Comparison of ENCODE assay signal across 16 cellular contexts in genomic region chr16:57394444-57394843, GRCh38. TPM values are rescaled to one million over a fixed set of nuclear protein-coding genes. Genes with fewer than 3 reads are reported as not detected.
DNase-seq lines count a peak whose midpoint lies in the region; ATAC-seq and TF ChIP-seq lines count a peak whose summit lies in the region.
"Had no signal": no experiment of that assay in that cellular context is flagged by ENCODE, and none has a peak within 500 bp of the region (broad histone marks: within the 10 kb centered on the region; RNA-seq: fewer than 3 reads in every experiment).

No MANE protein-coding gene starts in this region.

- H3K9me3 Mint-ChIP-seq in activated CD4-positive, alpha-beta T cell treated with anti-CD3 and anti-CD28 coated beads for 36 hours (ENCODE audit: low read depth): no peaks in the 10 kb centered on the region
- H3K9me3 Mint-ChIP-seq in Caco-2 (ENCODE audit: unreplicated experiment): no peaks in the 10 kb centered on the region
- H3K9me3 Mint-ChIP-seq: central memory CD8-positive, alpha-beta T cell had no signal

- H3K4me1 Mint-ChIP-seq in activated CD4-positive, alpha-beta T cell treated with anti-CD3 and anti-CD28 coated beads for 36 hours: no peaks in the 10 kb centered on the region
- H3K4me1 Mint-ChIP-seq in Caco-2 (ENCODE audit: low read depth, unreplicated experiment): peaks cover under 1% of the 10 kb centered on the region
- H3K4me1 Mint-ChIP-seq: central memory CD8-positive, alpha-beta T cell had no signal

- DNase-seq in Right ventricle myocardium superior (no peak), Right ventricle myocardium inferior (ENCODE audit: missing footprints) (no peak), RWPE2 (ENCODE audit: low spot score) (no peak), left ventricle myocardium superior (no peak), ureter (ENCODE audit: low spot score) (peak; percentile 87), epidermal melanocyte (ENCODE audit: insufficient read length, low spot score) (no peak), Caco-2 (no peak)
- no peak for DNase-seq in activated CD4-positive, alpha-beta T cell treated with anti-CD3 and anti-CD28 coated beads for 36 hours
- DNase-seq: activated naive CD4-positive, alpha-beta T cell; Karpas-422; mesendoderm; NCI-H345 had no signal

- H3K27me3 ChIP-seq in RWPE2 (ENCODE audit: insufficient read depth, poor library complexity, severe bottlenecking): no peaks in the 10 kb centered on the region
- H3K27me3 ChIP-seq in Caco-2 (replicated peaks; ENCODE audit: control insufficient read depth, insufficient read depth, low read length): no peaks in the 10 kb centered on the region

- BruUV-seq in Caco-2 (replicated peaks; lab: Mats Ljungman, UMichigan): no TSS peak

- H3K27me3 Mint-ChIP-seq in activated CD4-positive, alpha-beta T cell treated with anti-CD3 and anti-CD28 coated beads for 36 hours: peaks cover 3% of the 10 kb centered on the region
- H3K27me3 Mint-ChIP-seq in Caco-2 (ENCODE audit: insufficient read depth, unreplicated experiment): no peaks in the 10 kb centered on the region

- H3K4me3 Mint-ChIP-seq in activated CD4-positive, alpha-beta T cell treated with anti-CD3 and anti-CD28 coated beads for 36 hours: no peak overlapping the region
- no peak overlapping the region for H3K4me3 Mint-ChIP-seq in Caco-2 (ENCODE audit: unreplicated experiment)
- H3K4me3 Mint-ChIP-seq: central memory CD8-positive, alpha-beta T cell had no signal

- no peaks in the 10 kb centered on the region for H3K36me3 Mint-ChIP-seq in activated CD4-positive, alpha-beta T cell treated with anti-CD3 and anti-CD28 coated beads for 36 hours (ENCODE audit: low read depth)
- H3K36me3 Mint-ChIP-seq in Caco-2 (ENCODE audit: insufficient read depth, unreplicated experiment): no peaks in the 10 kb centered on the region

- POLR2A ChIA-PET in activated CD4-positive, alpha-beta T cell treated with anti-CD3 and anti-CD28 coated beads for 36 hours (lab: Charles Lee): no interaction called here
- POLR2A ChIA-PET in Caco-2 (lab: Charles Lee): no interaction called here

- intact Hi-C loops in Right ventricle myocardium superior (cut with DNase I): no loop called here
- intact Hi-C loops in Right ventricle myocardium inferior (cut with DNase I): no loop called here
- intact Hi-C loops in left ventricle myocardium superior (cut with micrococcal nuclease): no loop called here
- intact Hi-C loops in activated CD4-positive, alpha-beta T cell treated with anti-CD3 and anti-CD28 coated beads for 36 hours (cut with DNase I, micrococcal nuclease): no loop called here
- intact Hi-C loops in Caco-2 (cut with micrococcal nuclease; ENCODE audit: unreplicated experiment): no loop called here

- H3K27ac ChIP-seq in RWPE2 (ENCODE audit: poor library complexity, severe bottlenecking): no peak overlapping the region
- H3K27ac ChIP-seq: epithelial cell of prostate had no signal

- H3K36me3 ChIP-seq in RWPE2 (ENCODE audit: low read depth) (no peaks in the 10 kb centered on the region), Caco-2 (ENCODE audit: control insufficient read depth, insufficient read depth, low read length) (no peaks in the 10 kb centered on the region)

- TF ChIP-seq CTCF in RWPE2 (IDR thresholded peaks at IDR 0.05; ENCODE audit: poor library complexity, severe bottlenecking): no peak
- TF ChIP-seq CTCF in Caco-2 (IDR thresholded peaks at IDR 0.05; ENCODE audit: insufficient read depth in 1 of 2, low read depth in 1 of 2, low read length in 1 of 2, severe bottlenecking in 1 of 2, unreplicated experiment in 1 of 2): no peak

- no peak overlapping the region for H3K27ac Mint-ChIP-seq in activated CD4-positive, alpha-beta T cell treated with anti-CD3 and anti-CD28 coated beads for 36 hours
- no peak overlapping the region for H3K27ac Mint-ChIP-seq in Caco-2 (ENCODE audit: unreplicated experiment)

- H3K4me3 ChIP-seq in RWPE2 (ENCODE audit: severe bottlenecking): no peak overlapping the region
- no peak overlapping the region for H3K4me3 ChIP-seq in Caco-2 (ENCODE audit: low read depth, low read length)

- H3K9me3 ChIP-seq in RWPE2 (ENCODE audit: severe bottlenecking): no peaks in the 10 kb centered on the region
- H3K9me3 ChIP-seq in Caco-2: peaks cover 7% of the 10 kb centered on the region; the same call in 1 of the 2 replicates

- ATAC-seq in Right ventricle myocardium superior (ENCODE audit: poor library complexity) (peak; percentile 29), Right ventricle myocardium inferior (no peak), RWPE2 (ENCODE audit: low read depth) (peak; percentile 45), left ventricle myocardium superior (peak; percentile 60)
- ATAC-seq in activated CD4-positive, alpha-beta T cell treated with anti-CD3 and anti-CD28 coated beads for 36 hours: no peak

- CTCF ChIA-PET in activated CD4-positive, alpha-beta T cell treated with anti-CD3 and anti-CD28 coated beads for 36 hours (lab: Charles Lee): interaction anchor here (0.6 to 1.5 kb wide), 2 partner anchors 22 to 72 kb away, joined by 3 to 5 read pairs; no protein-coding TSS in a partner anchor
- CTCF ChIA-PET in Caco-2 (lab: Charles Lee): no interaction called here

- H3K4me1 ChIP-seq in RWPE2 (ENCODE audit: insufficient read depth, poor library complexity, severe bottlenecking) (peaks cover 6% of the 10 kb centered on the region), Caco-2 (no peaks in the 10 kb centered on the region)

RNA-seq across cellular contexts. Expression of gene CCL17, which starts 10.1 kb away (rescaled TPM):
- total RNA-seq in Right ventricle myocardium superior: not detected
- total RNA-seq in Right ventricle myocardium inferior: not detected
- not detected for total RNA-seq in left ventricle myocardium superior
- total RNA-seq in ureter: 0.78 TPM
- 1 to 10 TPM; 1.2 to 1.4 TPM for total RNA-seq in activated CD4-positive, alpha-beta T cell treated with anti-CD3 and anti-CD28 coated beads for 36 hours
- total RNA-seq in Caco-2 (2022): not detected in 2 replicates
- total RNA-seq: osteocyte, urinary bladder had no signal

RNA-seq across cellular contexts. Expression of gene CX3CL1, which starts 22.2 kb away (rescaled TPM):
- total RNA-seq in Right ventricle myocardium superior (11.6 TPM), Right ventricle myocardium inferior (15.2 TPM), left ventricle myocardium superior (11.7 TPM), ureter (31.1 TPM), Caco-2 (2022) (0.16 TPM in 1 of 2 replicates, not detected in the other)
- total RNA-seq in activated CD4-positive, alpha-beta T cell treated with anti-CD3 and anti-CD28 coated beads for 36 hours: not detected

RNA-seq across cellular contexts. Expression of gene CCL22, which starts 35.9 kb away (rescaled TPM):
- not detected for total RNA-seq in Right ventricle myocardium superior
- total RNA-seq in Right ventricle myocardium inferior: not detected
- total RNA-seq in left ventricle myocardium superior: not detected
- total RNA-seq in ureter: not detected
- total RNA-seq in activated CD4-positive, alpha-beta T cell treated with anti-CD3 and anti-CD28 coated beads for 36 hours: under 1 TPM; 0.72 to 0.91 TPM
- total RNA-seq in Caco-2 (2022): 0.44 and 0.68 TPM in 2 replicates
- total RNA-seq: osteocyte, urinary bladder had no signal

RNA-seq across cellular contexts. Expression of gene CIAPIN1, which starts 52.7 kb away (rescaled TPM):
- total RNA-seq in Right ventricle myocardium superior (41.8 TPM), Right ventricle myocardium inferior (43.7 TPM), left ventricle myocardium superior (52.2 TPM), ureter (53.2 TPM), Caco-2 (2022) (98.3 and 103 TPM in 2 replicates)
- 10 to 100 TPM; 41.7 to 42.6 TPM for total RNA-seq in activated CD4-positive, alpha-beta T cell treated with anti-CD3 and anti-CD28 coated beads for 36 hours

RNA-seq across cellular contexts. Expression of gene COQ9, which starts 52.8 kb away (rescaled TPM):
- total RNA-seq in Right ventricle myocardium superior (225 TPM), Right ventricle myocardium inferior (215 TPM), left ventricle myocardium superior (205 TPM), ureter (66.6 TPM), Caco-2 (2022) (50.9 and 54.2 TPM in 2 replicates)
- total RNA-seq in activated CD4-positive, alpha-beta T cell treated with anti-CD3 and anti-CD28 coated beads for 36 hours: 10 to 100 TPM; 39.4 to 52.1 TPM

Comparison
In these comparisons a context has a peak if more than half of its experiments do, and no peak if none do; other contexts are left out.
1. ATAC-seq: peak in Right ventricle myocardium superior (single experiment), RWPE2 (single experiment) and left ventricle myocardium superior (single experiment); none in Right ventricle myocardium inferior (single experiment) and activated CD4-positive, alpha-beta T cell treated with anti-CD3 and anti-CD28 coated beads for 36 hours (single experiment).
2. RNA of gene CX3CL1, which starts 22.2 kb away (total RNA-seq): 31.1 TPM in ureter (single experiment), 15.2 TPM in Right ventricle myocardium inferior (single experiment), 11.7 TPM in left ventricle myocardium superior (single experiment) and 11.6 TPM in Right ventricle myocardium superior (single experiment); 0.16 TPM in Caco-2 and not detected in activated CD4-positive, alpha-beta T cell treated with anti-CD3 and anti-CD28 coated beads for 36 hours; every median in the first group is over 10 times any median in the second.